Comparison of ENCODE assay signal across 10 cellular contexts in the genomic region with DNA sequence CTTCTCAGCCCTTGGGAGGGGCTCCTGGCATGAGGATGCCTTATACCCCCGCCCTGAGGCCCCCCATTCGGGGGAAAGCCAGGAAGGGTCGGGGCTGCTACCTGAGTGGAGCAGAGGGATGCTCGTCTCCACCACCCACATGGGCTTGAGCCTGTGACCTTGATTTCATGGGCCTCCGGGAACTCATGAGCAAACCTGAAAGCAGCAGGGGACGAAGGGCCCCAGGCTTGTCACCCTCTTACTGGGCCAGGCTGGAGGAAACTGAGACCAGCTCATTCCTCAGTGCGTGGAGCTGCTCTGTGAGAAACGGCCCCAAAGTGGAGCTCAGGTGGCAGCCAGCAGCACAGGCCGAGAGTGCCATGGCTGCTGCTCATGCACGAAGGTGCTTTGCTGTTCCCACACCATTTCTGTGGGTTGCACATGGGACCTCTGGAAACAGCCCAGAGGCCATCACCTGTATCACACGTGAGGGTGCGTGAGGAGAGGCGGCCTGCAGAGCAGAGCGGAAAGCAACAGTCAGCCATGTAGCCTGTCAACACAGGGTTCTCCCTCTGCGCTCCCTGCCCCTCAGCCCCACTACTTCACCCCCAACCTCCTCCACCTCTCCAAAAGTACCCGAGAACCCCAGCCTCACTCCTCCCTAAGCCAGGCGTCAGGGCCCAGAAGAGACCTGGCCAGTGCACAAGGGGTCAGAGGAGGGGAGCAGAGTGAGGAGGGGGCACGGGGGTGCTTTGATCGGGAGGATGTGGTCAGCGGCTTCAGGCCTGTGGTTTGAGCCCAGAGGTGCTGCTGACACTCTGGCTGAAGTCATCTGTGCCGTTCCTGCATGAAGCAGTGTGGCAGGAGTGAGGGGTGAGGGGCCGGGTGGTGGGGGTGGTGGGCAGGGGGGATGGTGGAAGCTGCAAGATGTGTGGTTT. TPM values are rescaled to one million over a fixed set of nuclear protein-coding genes. Genes with fewer than 3 reads are reported as not detected.
DNase-seq lines count a peak whose midpoint lies in the region; ATAC-seq and TF ChIP-seq lines count a peak whose summit lies in the region.
"Had no signal": no experiment of that assay in that cellular context is flagged by ENCODE, and none has a peak within 500 bp of the region (broad histone marks: within the 10 kb centered on the region; RNA-seq: fewer than 3 reads in every experiment).

No MANE protein-coding gene starts in this region.

- no peaks in the 10 kb centered on the region for H3K36me3 ChIP-seq in osteoblast (ENCODE audit: insufficient read depth, low read length)

- H3K4me3 ChIP-seq in osteoblast (ENCODE audit: insufficient read depth, low read length) (no peak overlapping the region), foreskin fibroblast (ENCODE audit: low read depth in 1 of 2, low read length in 2 of 2) (no peak overlapping the region)
- H3K4me3 ChIP-seq: PC-9 had no signal

- ATAC-seq in GM18499 (IDR thresholded peaks at IDR 0.05; ENCODE audit: insufficient read depth, unreplicated experiment) (peak; percentile 30), GM21723 (IDR thresholded peaks at IDR 0.05; ENCODE audit: unreplicated experiment) (peak; percentile 36)

- H3K4me2 ChIP-seq in osteoblast (ENCODE audit: insufficient read depth, low read length) = no peak overlapping the region
- H3K4me2 ChIP-seq: PC-9 had no signal

- no peak overlapping the region for H3K27ac ChIP-seq in osteoblast (ENCODE audit: low read depth, low read length)
- H3K27ac ChIP-seq: PC-9 had no signal

- H3K79me2 ChIP-seq in osteoblast (ENCODE audit: insufficient read depth, low read length) = no peaks in the 10 kb centered on the region

- peak; percentile 73 for DNase-seq in UCSD-AML1 (lab: John Stamatoyannopoulos, UW; ENCODE audit: unreplicated experiment)
- DNase-seq in osteoblast (ENCODE audit: insufficient read length, low spot score, missing footprints) = peak; percentile 79
- no peak for DNase-seq in foreskin fibroblast
- no peak for DNase-seq in H4 (ENCODE audit: low spot score)
- no peak for DNase-seq in DMS53 treated with DMSO at 0.1 percent for 48 hours (lab: John Stamatoyannopoulos, UW; ENCODE audit: unreplicated experiment)
- no peak for DNase-seq in RKO (ENCODE audit: low spot score)
- DNase-seq: PC-9, trophoblast cell had no signal

- no peak overlapping the region for H2AFZ ChIP-seq in osteoblast (ENCODE audit: low read length)
- H2AFZ ChIP-seq: PC-9 had no signal

- H3K27me3 ChIP-seq in osteoblast (ENCODE audit: insufficient read depth, low read length) = peaks cover 12% of the 10 kb centered on the region

- no peaks in the 10 kb centered on the region for H3K4me1 ChIP-seq in osteoblast (ENCODE audit: insufficient read depth, low read length)

- TF ChIP-seq CTCF in osteoblast (IDR thresholded peaks at IDR 0.05; ENCODE audit: extremely low read depth, low read depth, low read length) (no peak), foreskin fibroblast (IDR thresholded peaks at IDR 0.05; ENCODE audit: low read depth, low read length) (no peak)

- no peaks in the 10 kb centered on the region for H3K9me3 ChIP-seq in osteoblast (ENCODE audit: low read depth, low read length)

- H4K20me1 ChIP-seq in osteoblast (ENCODE audit: insufficient read depth, low read length) = no peaks in the 10 kb centered on the region

RNA-seq across cellular contexts. Expression of a gene that starts 14.2 kb away (rescaled TPM):
- 0.59 TPM in 1 of 2 replicates, not detected in the other for total RNA-seq in osteoblast
- 0.08 TPM in 1 of 2 replicates, not detected in the other for total RNA-seq in H4 (2014; rRNA removed; shearing (Covaris generic))

RNA-seq across cellular contexts. Expression of a gene that starts 24.2 kb away (rescaled TPM):
- total RNA-seq in osteoblast = 11.9 and 18.3 TPM in 2 replicates
- 4.9 and 6.3 TPM in 2 replicates for total RNA-seq in H4 (2014; rRNA removed; shearing (Covaris generic))

RNA-seq across cellular contexts. Expression of a gene that starts 48.4 kb away (rescaled TPM):
- total RNA-seq in osteoblast = not detected in 2 replicates
- not detected in 2 replicates for total RNA-seq in H4 (2014; rRNA removed; shearing (Covaris generic))
- total RNA-seq: PC-9 had no signal

RNA-seq across cellular contexts. Expression of a gene that starts 54.4 kb away (rescaled TPM):
- total RNA-seq in osteoblast = not detected in 2 replicates
- not detected in 2 replicates for total RNA-seq in H4 (2014; rRNA removed; shearing (Covaris generic))

Comparison
In these comparisons a context has a peak if more than half of its experiments do, and no peak if none do; other contexts are left out.
1. DNase-seq: peak in UCSD-AML1 (single experiment) and osteoblast (single experiment); none in foreskin fibroblast (0 of 2), H4 (single experiment), DMS53 treated with DMSO at 0.1 percent for 48 hours (single experiment) and RKO (single experiment).